9 cellular contexts compared by ENCODE assay signal in genomic region chrX:1500701-1501624, GRCh38. TPM values are rescaled to one million over a fixed set of nuclear protein-coding genes. Genes with fewer than 3 reads are reported as not detected.
A peak's percentile ranks its signal among the peaks of the same experiment; 100 is the strongest.
DNase-seq lines count a peak whose midpoint lies in the region; ATAC-seq and TF ChIP-seq lines count a peak whose summit lies in the region.
"Had no signal": no experiment of that assay in that cellular context is flagged by ENCODE, and none has a peak within 500 bp of the region (broad histone marks: within the 10 kb centered on the region; RNA-seq: fewer than 3 reads in every experiment).

No MANE protein-coding gene starts in this region.

- H3K79me1 ChIP-seq in mesenchymal stem cell (replicated peaks; ENCODE audit: low read length, poor library complexity, severe bottlenecking): no peaks in the 10 kb centered on the region

- H3K4me3 ChIP-seq in GM12864 (ENCODE audit: low read depth, low read length) (no peak overlapping the region), HL-60 (replicated peaks; ENCODE audit: insufficient read depth, low read length) (no peak overlapping the region), heart right ventricle (peak overlapping the region in 6 of 10 donors; percentile 18 to 44 (median 29)), mesenchymal stem cell (ENCODE audit: insufficient read depth in 1 of 2, low read depth in 1 of 2, low read length in 2 of 2) (no peak overlapping the region), adrenal gland (no peak overlapping the region)
- H3K4me3 ChIP-seq: cardiac muscle cell had no signal

- no peak overlapping the region for H4K8ac ChIP-seq in mesenchymal stem cell (ENCODE audit: low read length)

- H3K18ac ChIP-seq in mesenchymal stem cell (ENCODE audit: low read depth in 1 of 2, low read length in 2 of 2): no peak overlapping the region

- H4K91ac ChIP-seq in mesenchymal stem cell (ENCODE audit: low read length): no peak overlapping the region

- no peak overlapping the region for H2AFZ ChIP-seq in mesenchymal stem cell (ENCODE audit: low read depth, low read length)

- 0 out of 2 replicates have a peak overlapping the region, but pooled peaks have one; percentile 8 for H3K27ac ChIP-seq in HL-60 (replicated peaks)
- H3K27ac ChIP-seq in heart right ventricle: peak overlapping the region; percentile 44 to 90 (median 78)
- H3K27ac ChIP-seq in mesenchymal stem cell (ENCODE audit: low read length, poor library complexity, severe bottlenecking): no peak overlapping the region
- peak overlapping the region in 2 of 5 donors; percentile 23 to 75 for H3K27ac ChIP-seq in adrenal gland
- H3K27ac ChIP-seq: cardiac muscle cell had no signal

- H3K4me2 ChIP-seq in mesenchymal stem cell (ENCODE audit: low read length, poor library complexity, severe bottlenecking): no peak overlapping the region

- no peak overlapping the region for H2BK120ac ChIP-seq in mesenchymal stem cell (ENCODE audit: low read depth, low read length)

- DNase-seq in GM12864 (ENCODE audit: low read depth) (peak; percentile 94), HL-60 (ENCODE audit: low read depth in 1 of 2, low spot score in 1 of 2) (no peak), heart right ventricle (no peak), NCI-H2227 (lab: John Stamatoyannopoulos, UW; ENCODE audit: unreplicated experiment) (no peak), NCI-H1930 (lab: John Stamatoyannopoulos, UW) (no peak), mesenchymal stem cell (no peak), adrenal gland (no peak)

- H3K36me3 ChIP-seq in heart right ventricle: no peaks in the 10 kb centered on the region
- H3K36me3 ChIP-seq in mesenchymal stem cell (ENCODE audit: control insufficient read depth in 1 of 2, insufficient read depth in 2 of 2, low read depth in 1 of 2, low read length in 2 of 2): no peaks in the 10 kb centered on the region
- no peaks in the 10 kb centered on the region for H3K36me3 ChIP-seq in adrenal gland (replicated peaks in 1 of 2)
- H3K36me3 ChIP-seq: cardiac muscle cell had no signal

- H3K9me3 ChIP-seq in heart right ventricle (no peaks in the 10 kb centered on the region), mesenchymal stem cell (ENCODE audit: control insufficient read depth, low read length) (no peaks in the 10 kb centered on the region), adrenal gland (replicated peaks in 1 of 3) (no peaks in the 10 kb centered on the region)

- H2BK15ac ChIP-seq in mesenchymal stem cell (ENCODE audit: low read depth, poor library complexity, severe bottlenecking): no peak overlapping the region

- H2BK5ac ChIP-seq in mesenchymal stem cell (ENCODE audit: low read depth, low read length, poor library complexity, severe bottlenecking): no peak overlapping the region

- intact Hi-C loops in heart right ventricle (cut with DNase I) (loop anchor here in 1 of 10 donors (5.0 kb wide), 1 partner anchor 36 kb away; the partner anchor contains the start of gene P2RY8), adrenal gland (cut with DNase I) (no loop called here)

- no peak overlapping the region for H3K9ac ChIP-seq in mesenchymal stem cell (ENCODE audit: low read length)

- no peak overlapping the region for H3K14ac ChIP-seq in mesenchymal stem cell (ENCODE audit: low read length in 2 of 2)

- H3K4ac ChIP-seq in mesenchymal stem cell (ENCODE audit: low read depth in 1 of 2, low read length in 2 of 2): no peak overlapping the region

- H2AK5ac ChIP-seq in mesenchymal stem cell (ENCODE audit: low read length, severe bottlenecking): no peak overlapping the region

- no peak for TF ChIP-seq POLR2A in adrenal gland (IDR thresholded peaks at IDR 0.05)

- H3K23ac ChIP-seq in mesenchymal stem cell (ENCODE audit: low read length in 2 of 2): no peak overlapping the region

- ATAC-seq in GM21447 (IDR thresholded peaks at IDR 0.05; ENCODE audit: unreplicated experiment): peak; percentile 65
- peak; percentile 16 to 72 (median 60) for ATAC-seq in heart right ventricle

- H3K4me1 ChIP-seq in heart right ventricle: peaks cover 0 to 42% (median 21%) of the 10 kb centered on the region in 9 donors
- no peaks in the 10 kb centered on the region for H3K4me1 ChIP-seq in mesenchymal stem cell (ENCODE audit: control insufficient read depth, insufficient read depth, low read depth, low read length)
- H3K4me1 ChIP-seq in adrenal gland (replicated peaks in 1 of 2): peaks cover 4 to 5% of the 10 kb centered on the region in 2 donors

- WGBS in heart right ventricle, 2 donors: 61 to 68% methylated on average over 23 of the region's 23 CpGs
- 93% methylated on average over 22 of the region's 23 CpGs for WGBS in mesenchymal stem cell
- 69 to 79% (median 76%) methylated on average over 12 to 23 of the region's 23 CpGs for WGBS in adrenal gland, 4 donors

- TF ChIP-seq CTCF in GM12864 (IDR thresholded peaks at IDR 0.05; ENCODE audit: low read depth, low read length, missing control alignments) (no peak), HL-60 (IDR thresholded peaks at IDR 0.05; ENCODE audit: insufficient read depth, low read length) (no peak), heart right ventricle (IDR thresholded peaks at IDR 0.05) (no peak), adrenal gland (IDR thresholded peaks at IDR 0.05) (no peak)

- H3K27me3 ChIP-seq in HL-60 (ENCODE audit: insufficient read depth, poor library complexity, severe bottlenecking) (no peaks in the 10 kb centered on the region), heart right ventricle (no peaks in the 10 kb centered on the region), mesenchymal stem cell (ENCODE audit: control insufficient read depth in 1 of 2, insufficient read depth in 1 of 2, low read length in 2 of 2) (peaks cover 0 to 4% of the 10 kb centered on the region in 2 experiments), adrenal gland (no peaks in the 10 kb centered on the region)
- H3K27me3 ChIP-seq: cardiac muscle cell had no signal

- no peak overlapping the region for H2BK12ac ChIP-seq in mesenchymal stem cell (ENCODE audit: low read length in 2 of 2)

RNA-seq across cellular contexts. Expression of gene P2RY8, which starts 36.0 kb away (rescaled TPM):
- total RNA-seq in heart right ventricle (1 to 10 TPM; 1.2 to 6.7 (median 4.1) TPM), adrenal gland (10 to 100 TPM in 3 of 8 donors, 1 to 10 TPM in 5; 2.0 to 12.0 (median 7.1) TPM)
- polyA plus RNA-seq in heart right ventricle (1 to 10 TPM; 1.0 to 3.2 TPM), adrenal gland (10 to 100 TPM in 1 of 3 donors, 1 to 10 TPM in 2; 1.9 to 13.4 (median 4.0) TPM)
- polyA plus RNA-seq in mesenchymal stem cell (2013, experiment 1 of 2): not detected
- polyA plus RNA-seq in mesenchymal stem cell (2013, experiment 2 of 2): not detected
- total RNA-seq: cardiac muscle cell had no signal
- polyA plus RNA-seq: cardiac muscle cell had no signal

RNA-seq across cellular contexts. Expression of gene ASMTL, which starts 48.3 kb away (rescaled TPM):
- total RNA-seq in heart right ventricle (10 to 100 TPM; 23.3 to 50.6 (median 38.3) TPM), adrenal gland (10 to 100 TPM; 24.5 to 35.5 (median 31.1) TPM)
- polyA plus RNA-seq in heart right ventricle (10 to 100 TPM; 16.6 to 40.7 TPM), adrenal gland (10 to 100 TPM; 15.9 to 31.3 (median 29.1) TPM)
- polyA plus RNA-seq in mesenchymal stem cell (2013, experiment 1 of 2): 21.6 TPM
- 21.5 TPM for polyA plus RNA-seq in mesenchymal stem cell (2013, experiment 2 of 2)

Comparison
In these comparisons a context has a peak if more than half of its experiments do, and no peak if none do; other contexts are left out.
1. H3K4me3 ChIP-seq: peak in heart right ventricle (6 of 10); none in GM12864 (single experiment), HL-60 (single experiment), mesenchymal stem cell (0 of 2) and adrenal gland (0 of 4).